In the genomic region with DNA sequence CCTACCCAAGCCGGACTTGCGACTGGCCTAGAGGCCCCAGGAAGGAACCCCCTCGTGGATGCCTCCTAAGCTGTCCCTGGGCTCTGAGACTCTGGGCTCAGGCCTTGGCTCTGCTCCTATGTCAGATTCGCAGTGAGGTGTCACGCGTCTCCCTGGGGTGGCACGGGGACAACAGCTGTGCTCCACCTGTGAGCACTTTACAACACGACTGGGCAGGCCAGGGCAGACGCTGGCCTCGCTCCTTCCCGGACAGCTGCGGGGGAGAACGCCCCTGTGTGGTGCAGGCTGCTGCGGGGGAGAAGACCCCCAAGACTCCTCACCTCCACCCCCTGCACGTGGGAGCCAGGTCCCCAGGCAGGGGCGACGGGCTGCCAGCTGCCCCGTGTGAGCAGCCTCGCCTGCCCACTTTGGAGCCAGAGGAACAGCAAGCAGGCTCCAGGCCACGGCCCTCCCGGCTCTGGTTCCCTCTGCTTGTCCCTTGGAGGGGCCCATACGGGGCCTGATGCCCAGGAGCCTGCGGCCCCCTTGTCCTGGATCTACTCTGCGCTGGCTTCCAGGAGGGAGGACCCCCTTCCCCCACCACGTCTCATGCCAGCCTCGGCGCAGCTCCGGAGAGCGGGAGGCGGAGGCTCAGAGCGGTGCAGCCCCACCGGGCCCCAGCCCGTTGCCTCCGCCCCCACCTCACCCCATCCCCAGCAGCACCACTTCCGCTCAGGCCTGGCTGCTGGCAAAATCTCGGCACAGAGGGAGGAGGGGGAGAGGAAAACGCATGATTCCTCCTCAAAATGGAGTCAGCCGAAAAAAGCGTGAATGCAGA, we compare ENCODE assay signal across 8 cellular contexts. TPM values are rescaled to one million over a fixed set of nuclear protein-coding genes. Genes with fewer than 3 reads are reported as not detected.
DNase-seq lines count a peak whose midpoint lies in the region; ATAC-seq and TF ChIP-seq lines count a peak whose summit lies in the region.

No MANE protein-coding gene starts in this region.

- no peaks in the 10 kb centered on the region for H3K9me3 ChIP-seq in DND-41 (ENCODE audit: insufficient read depth, low read length, severe bottlenecking)
- no peaks in the 10 kb centered on the region for H3K9me3 ChIP-seq in duodenal mucosa (ENCODE audit: control insufficient read depth in 1 of 2, low read length in 2 of 2)
- no peaks in the 10 kb centered on the region for H3K9me3 ChIP-seq in osteoblast (ENCODE audit: low read depth, low read length)
- H3K9me3 ChIP-seq in upper lobe of right lung: no peaks in the 10 kb centered on the region

- peak overlapping the region; percentile 76 for H2AFZ ChIP-seq in DND-41 (ENCODE audit: low read depth, low read length)
- peak overlapping the region; percentile 82 for H2AFZ ChIP-seq in osteoblast (ENCODE audit: low read length)

- intact Hi-C loops in upper lobe of right lung (cut with DNase I): no loop called here

- peak overlapping the region; percentile 47 for H3K9ac ChIP-seq in DND-41 (ENCODE audit: low read depth, low read length)
- no peak overlapping the region for H3K9ac ChIP-seq in duodenal mucosa (ENCODE audit: low read depth in 1 of 2, low read length in 2 of 2)

- in situ Hi-C loops in ACHN (cut with HindIII; ENCODE audit: low pct_ligation_motif_present, low pct_unique_long_range_greater_than_20kb, low sequenced_read_pairs): no loop called here

- H3K27ac ChIP-seq in DND-41 (ENCODE audit: low read length): peak overlapping the region; percentile 80
- no peak overlapping the region for H3K27ac ChIP-seq in duodenal mucosa (ENCODE audit: low read depth, low read length)
- H3K27ac ChIP-seq in osteoblast (ENCODE audit: low read depth, low read length): no peak overlapping the region
- H3K27ac ChIP-seq in upper lobe of right lung: peak overlapping the region; percentile 68

- ATAC-seq in DND-41 (ENCODE audit: insufficient read depth, low read depth) (peak; percentile 95), upper lobe of right lung (peak; percentile 55)

- TF ChIP-seq CTCF in DND-41 (IDR thresholded peaks at IDR 0.05; ENCODE audit: borderline replicate concordance, extremely low read depth, low read length, poor library complexity, severe bottlenecking) (no peak), osteoblast (IDR thresholded peaks at IDR 0.05; ENCODE audit: extremely low read depth, low read depth, low read length) (no peak), upper lobe of right lung (IDR thresholded peaks at IDR 0.05) (no peak)

- H3K4me1 ChIP-seq in DND-41 (ENCODE audit: insufficient read depth, low read length): peaks cover 40% of the 10 kb centered on the region
- H3K4me1 ChIP-seq in duodenal mucosa (ENCODE audit: control insufficient read depth in 1 of 2, insufficient read depth in 2 of 2, low read length in 2 of 2): peaks cover 6 to 22% of the 10 kb centered on the region in 2 donors
- peaks cover 11% of the 10 kb centered on the region for H3K4me1 ChIP-seq in osteoblast (ENCODE audit: insufficient read depth, low read length)
- peaks cover 19% of the 10 kb centered on the region for H3K4me1 ChIP-seq in upper lobe of right lung

- DNase-seq in DND-41 (peak; percentile 84), osteoblast (ENCODE audit: insufficient read length, low spot score, missing footprints) (peak; percentile 84), upper lobe of right lung (peak; percentile 61), NCI-H748 treated with DMSO at 0.1 percent for 48 hours (lab: John Stamatoyannopoulos, UW) (no peak), ACHN (no peak), HuH-7.5 (ENCODE audit: low spot score) (no peak)
- peak; percentile 58 for DNase-seq in activated CD4-positive, alpha-beta T cell treated with anti-CD3 and anti-CD28 coated beads for 24 hours (ENCODE audit: low read depth in 2 of 2)

- H3K36me3 ChIP-seq in DND-41 (ENCODE audit: insufficient read depth, low read length): no peaks in the 10 kb centered on the region
- no peaks in the 10 kb centered on the region for H3K36me3 ChIP-seq in duodenal mucosa (ENCODE audit: control insufficient read depth in 1 of 2, insufficient read depth in 2 of 2, low read length in 2 of 2)
- no peaks in the 10 kb centered on the region for H3K36me3 ChIP-seq in osteoblast (ENCODE audit: insufficient read depth, low read length)
- H3K36me3 ChIP-seq in upper lobe of right lung: no peaks in the 10 kb centered on the region

- H3K27me3 ChIP-seq in DND-41 (ENCODE audit: insufficient read depth, low read length, poor library complexity): no peaks in the 10 kb centered on the region
- H3K27me3 ChIP-seq in duodenal mucosa (ENCODE audit: control insufficient read depth in 1 of 2, insufficient read depth in 2 of 2, low read length in 2 of 2): peaks cover 3 to 22% of the 10 kb centered on the region in 2 donors
- no peaks in the 10 kb centered on the region for H3K27me3 ChIP-seq in osteoblast (ENCODE audit: insufficient read depth, low read length)
- no peaks in the 10 kb centered on the region for H3K27me3 ChIP-seq in upper lobe of right lung

- H3K4me3 ChIP-seq in DND-41 (ENCODE audit: low read depth in 1 of 2, low read length in 2 of 2) (peak overlapping the region in 1 of 2 experiments; percentile 44; a peak in 2 of 4 replicates), duodenal mucosa (ENCODE audit: low read depth in 1 of 2, low read length in 2 of 2) (peak overlapping the region; percentile 16 to 51), osteoblast (ENCODE audit: insufficient read depth, low read length) (peak overlapping the region; percentile 51), upper lobe of right lung (peak overlapping the region; percentile 28)

- H3K4me2 ChIP-seq in DND-41 (ENCODE audit: insufficient read depth, low read length) (peak overlapping the region; percentile 62), osteoblast (ENCODE audit: insufficient read depth, low read length) (peak overlapping the region; percentile 53)

- no peaks in the 10 kb centered on the region; the same call in 1 of the 2 replicates for H4K20me1 ChIP-seq in DND-41 (ENCODE audit: insufficient read depth, low read length)
- H4K20me1 ChIP-seq in osteoblast (ENCODE audit: insufficient read depth, low read length): no peaks in the 10 kb centered on the region

- H3K79me2 ChIP-seq in DND-41 (ENCODE audit: insufficient read depth, low read length) (no peaks in the 10 kb centered on the region), osteoblast (ENCODE audit: insufficient read depth, low read length) (no peaks in the 10 kb centered on the region)

RNA-seq across cellular contexts. Expression of a gene that starts 36.0 kb away (rescaled TPM):
- total RNA-seq in osteoblast: 5.4 and 10.9 TPM in 2 replicates
- total RNA-seq in upper lobe of right lung: 6.8 TPM

Comparison
In these comparisons a context has a peak if more than half of its experiments do, and no peak if none do; other contexts are left out.
1. DNase-seq: peak in DND-41 (single experiment), activated CD4-positive, alpha-beta T cell treated with anti-CD3 and anti-CD28 coated beads for 24 hours (2 of 2), osteoblast (single experiment) and upper lobe of right lung (single experiment); none in NCI-H748 treated with DMSO at 0.1 percent for 48 hours (single experiment), ACHN (single experiment) and HuH-7.5 (single experiment).
2. H3K27ac ChIP-seq: peak in DND-41 (single experiment) and upper lobe of right lung (single experiment); none in duodenal mucosa (single experiment) and osteoblast (single experiment).